In the genomic region with DNA sequence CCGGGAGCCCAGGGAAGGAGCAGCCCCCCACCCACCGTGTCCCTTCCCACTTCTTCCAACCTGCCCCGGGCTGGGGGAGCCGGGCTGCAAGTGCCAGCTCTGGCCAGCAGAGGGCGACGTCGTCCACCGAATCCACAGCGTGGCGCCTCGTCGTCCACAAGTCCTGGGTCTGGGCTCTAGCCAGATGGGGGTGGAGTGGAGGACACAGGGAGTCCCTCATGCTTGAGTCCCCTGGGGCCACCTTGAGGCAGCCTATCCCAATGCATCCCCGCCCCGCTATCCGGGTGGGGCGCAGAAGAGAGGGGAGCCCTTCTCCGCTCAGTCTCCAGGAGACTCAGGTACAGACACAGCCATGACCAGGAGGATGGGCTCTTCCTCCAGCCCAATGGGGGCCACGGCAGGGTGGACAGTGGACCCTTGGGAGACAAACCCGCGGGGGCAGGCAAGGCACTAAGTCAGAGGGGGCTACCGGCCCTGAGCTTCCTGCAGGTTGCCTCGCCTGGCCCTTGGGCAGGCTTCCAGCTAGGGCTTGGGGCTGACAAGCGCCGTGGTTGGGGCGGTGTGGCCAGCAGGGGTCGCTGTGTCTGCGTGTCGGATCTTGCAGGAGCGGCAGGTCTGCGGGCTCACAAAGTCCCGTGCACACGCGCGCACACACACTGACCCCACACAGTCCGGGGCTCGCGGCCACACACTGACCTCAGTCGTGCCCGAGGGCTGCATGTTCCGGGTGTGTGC, we compare ENCODE assay signal across 8 cellular contexts. TPM values are rescaled to one million over a fixed set of nuclear protein-coding genes. Genes with fewer than 3 reads are reported as not detected.
DNase-seq lines count a peak whose midpoint lies in the region; ATAC-seq and TF ChIP-seq lines count a peak whose summit lies in the region.

No MANE protein-coding gene starts in this region.

- intact Hi-C loops in mucosa of descending colon (cut with DNase I, micrococcal nuclease), result loop anchor here (5.0 to 10.0 kb wide), 2 partner anchors 88 to 105 kb away; a partner anchor contains a TSS

- no peaks in the 10 kb centered on the region for H3K9me3 ChIP-seq in mucosa of descending colon

- ATAC-seq in mucosa of descending colon, result peak; percentile 92

- TF ChIP-seq CTCF in epithelial cell of esophagus (IDR thresholded peaks at IDR 0.05; ENCODE audit: insufficient read depth, low read depth, low read length, missing control alignments), result peak; percentile 86
- TF ChIP-seq CTCF in mucosa of descending colon (IDR thresholded peaks at IDR 0.05), result peak; percentile 89

- H3K4me3 ChIP-seq in epithelial cell of esophagus (ENCODE audit: low read length) (peak overlapping the region; percentile 54), mucosa of descending colon (no peak overlapping the region)

- peak; percentile 56 to 62 for DNase-seq in AML-193 (lab: John Stamatoyannopoulos, UW)
- DNase-seq in GM19240 (ENCODE audit: insufficient read length, low spot score), result peak; percentile 95
- peak; percentile 82 for DNase-seq in HT1080 (ENCODE audit: low read depth)
- DNase-seq in NOMO-1 treated with DMSO at 0.1 percent for 48 hours (lab: John Stamatoyannopoulos, UW; ENCODE audit: unreplicated experiment), result peak; percentile 72
- peak; percentile 100 for DNase-seq in activated CD8-positive, alpha-beta memory T cell treated with anti-CD3 and anti-CD28 coated beads, Interleukin-2, amount 50 U/mL, for 48 hours
- DNase-seq in epithelial cell of esophagus (ENCODE audit: low read depth), result peak; percentile 89
- DNase-seq in mucosa of descending colon, result peak; percentile 91 to 96 (median 94)
- DNase-seq in stimulated activated CD8-positive, alpha-beta memory T cell treated with anti-CD3 and anti-CD28 coated beads, Interleukin-2, amount 100 ng/mL, for 1 hour (ENCODE audit: low read depth in 2 of 2), result peak; percentile 83 to 84

- no peaks in the 10 kb centered on the region for H3K36me3 ChIP-seq in mucosa of descending colon (ENCODE audit: low read depth)

- peaks cover 3% of the 10 kb centered on the region for H3K4me1 ChIP-seq in mucosa of descending colon (ENCODE audit: low read depth)

RNA-seq across cellular contexts. Expression of a gene that starts 5.5 kb away (rescaled TPM):
- total RNA-seq in HT1080 (2014; rRNA removed; shearing (Covaris generic)), result not detected in 2 replicates
- not detected in 2 replicates for polyA plus RNA-seq in HT1080 (2015; cell fraction: cytosol; rRNA removed)
- polyA plus RNA-seq in HT1080 (2015; cell fraction: nucleus; rRNA removed), result not detected in 2 replicates
- total RNA-seq in mucosa of descending colon, result not detected

RNA-seq across cellular contexts. Expression of a gene that starts 5.5 kb away (rescaled TPM):
- total RNA-seq in HT1080 (2014; rRNA removed; shearing (Covaris generic)), result not detected in 2 replicates
- polyA plus RNA-seq in HT1080 (2015; cell fraction: cytosol; rRNA removed), result 0.38 TPM in 1 of 2 replicates, not detected in the other
- polyA plus RNA-seq in HT1080 (2015; cell fraction: nucleus; rRNA removed), result 0.17 and 0.20 TPM in 2 replicates
- total RNA-seq in mucosa of descending colon, result under 1 TPM in 1 of 3 donors, not detected in 2; 0.54 TPM

RNA-seq across cellular contexts. Expression of a gene that starts 16.7 kb away (rescaled TPM):
- total RNA-seq in HT1080 (2014; rRNA removed; shearing (Covaris generic)), result not detected in 2 replicates
- not detected in 2 replicates for polyA plus RNA-seq in HT1080 (2015; cell fraction: cytosol; rRNA removed)
- polyA plus RNA-seq in HT1080 (2015; cell fraction: nucleus; rRNA removed), result not detected in 2 replicates
- not detected for total RNA-seq in mucosa of descending colon

RNA-seq across cellular contexts. Expression of a gene that starts 58.1 kb away (rescaled TPM):
- 138 and 155 TPM in 2 replicates for total RNA-seq in HT1080 (2014; rRNA removed; shearing (Covaris generic))
- 102 and 108 TPM in 2 replicates for polyA plus RNA-seq in HT1080 (2015; cell fraction: cytosol; rRNA removed)
- 146 and 164 TPM in 2 replicates for polyA plus RNA-seq in HT1080 (2015; cell fraction: nucleus; rRNA removed)
- 10 to 100 TPM; 16.0 to 45.5 (median 34.4) TPM for total RNA-seq in mucosa of descending colon
